Comparison of ENCODE assay signal across 10 cellular contexts in the genomic region with DNA sequence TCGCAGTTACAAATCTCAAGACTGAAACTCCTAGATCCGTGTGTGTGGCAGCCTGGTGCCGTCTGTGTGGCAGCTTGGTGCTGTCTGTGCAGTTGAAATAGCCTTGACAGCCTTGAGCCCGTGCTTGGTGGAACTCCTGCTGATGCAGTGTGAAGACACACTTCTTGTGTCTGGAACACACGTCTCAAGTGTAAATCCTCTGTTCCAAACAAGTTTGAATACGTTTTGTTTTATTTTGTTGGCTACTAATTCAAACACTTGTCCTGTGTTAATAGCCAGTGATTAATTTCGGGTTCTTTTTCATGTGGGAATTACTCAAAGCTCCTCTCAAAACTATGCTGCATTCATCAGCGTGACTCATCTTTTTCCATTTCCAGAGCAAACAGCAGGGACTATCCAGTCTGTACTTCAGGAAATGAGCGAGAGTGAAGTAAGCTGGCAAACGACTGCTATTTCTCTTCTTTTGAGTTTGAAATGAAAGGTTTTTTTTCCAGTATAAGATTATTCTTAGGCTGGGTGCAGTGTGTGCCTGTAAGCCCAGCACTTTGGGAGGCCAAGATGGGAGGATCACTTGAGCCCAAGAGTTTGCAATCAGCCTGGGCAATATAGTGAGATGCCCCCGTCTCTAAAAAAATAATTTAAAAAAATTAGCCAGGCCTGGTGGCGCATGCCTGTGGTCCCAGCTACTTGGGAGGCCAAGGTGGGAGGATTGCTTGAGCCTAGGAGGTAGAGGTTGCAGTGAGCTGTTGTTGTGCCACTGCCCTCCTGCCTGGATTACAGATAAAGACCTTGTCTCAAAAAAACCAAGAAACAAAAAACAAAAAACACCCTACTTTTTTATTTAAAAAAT.
DNase-seq lines count a peak whose midpoint lies in the region; ATAC-seq and TF ChIP-seq lines count a peak whose summit lies in the region.
"Had no signal": no experiment of that assay in that cellular context is flagged by ENCODE, and none has a peak within 500 bp of the region (broad histone marks: within the 10 kb centered on the region; RNA-seq: fewer than 3 reads in every experiment).

No MANE protein-coding gene starts in this region.

- no peak for TF ChIP-seq POLR2A in stomach (IDR thresholded peaks at IDR 0.05)

- no peaks in the 10 kb centered on the region for H3K36me3 Mint-ChIP-seq in activated T-cell treated with anti-CD3 and anti-CD28 coated beads, Interleukin-2, amount 50 U/mL, for 24 hours (ENCODE audit: low read depth)

- H3K27ac Mint-ChIP-seq in activated T-cell treated with anti-CD3 and anti-CD28 coated beads, Interleukin-2, amount 50 U/mL, for 24 hours, result peak overlapping the region; percentile 71

- TF ChIP-seq CTCF in foreskin keratinocyte (conservative IDR thresholded peaks at IDR 0.05), result no peak
- no peak for TF ChIP-seq CTCF in stomach (IDR thresholded peaks at IDR 0.05)

- no peak overlapping the region for H3K4me3 Mint-ChIP-seq in activated T-cell treated with anti-CD3 and anti-CD28 coated beads, Interleukin-2, amount 50 U/mL, for 24 hours

- intact Hi-C loops in stomach (cut with DNase I; ENCODE audit: low total_unique reads), result no loop called here

- H3K27me3 ChIP-seq in SJCRH30 (no peaks in the 10 kb centered on the region), foreskin keratinocyte (no peaks in the 10 kb centered on the region), stomach (no peaks in the 10 kb centered on the region)

- H3K27ac ChIP-seq in SJCRH30, result no peak overlapping the region
- H3K27ac ChIP-seq in foreskin keratinocyte, result peak overlapping the region; percentile 64
- peak overlapping the region in 3 of 5 donors; percentile 14 to 59 (median 29) for H3K27ac ChIP-seq in stomach

- H3K4me1 Mint-ChIP-seq in activated T-cell treated with anti-CD3 and anti-CD28 coated beads, Interleukin-2, amount 50 U/mL, for 24 hours (ENCODE audit: low read depth), result peaks cover 7% of the 10 kb centered on the region

- H3K36me3 ChIP-seq in SJCRH30 (no peaks in the 10 kb centered on the region), stomach (no peaks in the 10 kb centered on the region)

- H3K4me1 ChIP-seq in SJCRH30 (no peaks in the 10 kb centered on the region; the same call in 1 of the 2 replicates), foreskin keratinocyte (peaks cover 30% of the 10 kb centered on the region), stomach (peaks cover 0 to 8% (median 3%) of the 10 kb centered on the region in 4 donors)

- ATAC-seq in foreskin keratinocyte (peak; percentile 93), GM21447 (IDR thresholded peaks at IDR 0.05; ENCODE audit: unreplicated experiment) (no peak)

- TF ChIP-seq EP300 in stomach (IDR thresholded peaks at IDR 0.05), result no peak

- H3K9me3 ChIP-seq in SJCRH30 (replicated peaks), result no peaks in the 10 kb centered on the region
- peaks cover 0 to 12% (median 2%) of the 10 kb centered on the region in 4 donors for H3K9me3 ChIP-seq in stomach

- WGBS in stomach, 5 donors, result 43 to 52% (median 48%) methylated on average over 12 of the region's 12 CpGs

- no peak overlapping the region for H3K4me3 ChIP-seq in SJCRH30
- H3K4me3 ChIP-seq in stomach, result no peak overlapping the region

- no peak for DNase-seq in activated T-cell treated with anti-CD3 and anti-CD28 coated beads, Interleukin-2, amount 50 U/mL, for 24 hours
- no peak for DNase-seq in activated T-cell treated with anti-CD3 and anti-CD28 coated beads, Interleukin-2, amount 50 U/mL, for 1 hour
- DNase-seq in SJCRH30 (peak; percentile 14 to 36), foreskin keratinocyte (peak; percentile 98 to 99), stomach (no peak), NCI-H128 (lab: John Stamatoyannopoulos, UW; ENCODE audit: unreplicated experiment) (no peak), NCI-H82 treated with DMSO at 0.1 percent for 48 hours (lab: John Stamatoyannopoulos, UW; ENCODE audit: unreplicated experiment) (no peak)
- DNase-seq: COR-L47, NCI-H187 had no signal

- H3K9me3 Mint-ChIP-seq in activated T-cell treated with anti-CD3 and anti-CD28 coated beads, Interleukin-2, amount 50 U/mL, for 24 hours, result peaks cover 17% of the 10 kb centered on the region

- no peaks in the 10 kb centered on the region for H3K27me3 Mint-ChIP-seq in activated T-cell treated with anti-CD3 and anti-CD28 coated beads, Interleukin-2, amount 50 U/mL, for 24 hours

Comparison
In these comparisons a context has a peak if more than half of its experiments do, and no peak if none do; other contexts are left out.
1. DNase-seq: peak in SJCRH30 (2 of 2) and foreskin keratinocyte (2 of 2); none in activated T-cell treated with anti-CD3 and anti-CD28 coated beads, Interleukin-2, amount 50 U/mL, for 24 hours (single experiment), activated T-cell treated with anti-CD3 and anti-CD28 coated beads, Interleukin-2, amount 50 U/mL, for 1 hour (single experiment), stomach (single experiment), NCI-H128 (single experiment) and NCI-H82 treated with DMSO at 0.1 percent for 48 hours (single experiment).